Comparison of ENCODE assay signal across 1 cellular context in genomic region chr2:73736855-73737779, GRCh38.
TF ChIP-seq lines count a peak whose summit lies in the region.

Gene TPRKB (minus strand): TSS chr2:73737345. CDS start chr2:73734569, 2,776 bp downstream.

TF ChIP-seq in GM12878, 131 proteins besides CTCF, POLR2A, EP300 and RAD21 (continued from another document):
- TF ChIP-seq EGR1 (IDR thresholded peaks at IDR 0.05; ENCODE audit: borderline replicate concordance in 1 of 2, low read depth in 2 of 2, low read length in 2 of 2) (peak in 1 of 2 experiments; percentile 47; a peak in 1 of 3 replicates), MEF2A (IDR thresholded peaks at IDR 0.05; ENCODE audit: insufficient read depth, low read depth, low read length) (0 out of 2 replicates have a peak, but pooled peaks have one; percentile 24), KAT2A (conservative IDR thresholded peaks at IDR 0.05; ENCODE audit: control insufficient read depth, low read depth, low read length) (no peak), RELB (IDR thresholded peaks at IDR 0.05; ENCODE audit: low read depth) (peak; percentile 91), IKZF2 (IDR thresholded peaks at IDR 0.05) (no peak), MYB (IDR thresholded peaks at IDR 0.05; ENCODE audit: borderline replicate concordance, low read depth, low read length) (no peak), ESRRA (IDR thresholded peaks at IDR 0.05; ENCODE audit: low read length) (no peak), TBL1XR1 (IDR thresholded peaks at IDR 0.05; ENCODE audit: low read depth, low read length) (peak; percentile 59; the same call in 1 of the 2 replicates), STAT3 (IDR thresholded peaks at IDR 0.05; ENCODE audit: low read depth, low read length) (no peak), CREM (IDR thresholded peaks at IDR 0.05; ENCODE audit: low read depth) (peak; percentile 70), NFIC (IDR thresholded peaks at IDR 0.05; ENCODE audit: low read depth, low read length) (0 out of 2 replicates have a peak, but pooled peaks have one; percentile 15), KLF5 (IDR thresholded peaks at IDR 0.05; ENCODE audit: partially characterized antibody) (peak; percentile 71), ZBTB4 (CRISPR knock-in tag; IDR thresholded peaks at IDR 0.05) (no peak), E2F8 (IDR thresholded peaks at IDR 0.05; ENCODE audit: low read depth, partially characterized antibody) (peak; percentile 93), RELA (IDR thresholded peaks at IDR 0.05; ENCODE audit: borderline replicate concordance, partially characterized antibody) (peak; percentile 62), GATAD2B (conservative IDR thresholded peaks at IDR 0.05; ENCODE audit: low read depth) (peak; percentile 72; the same call in 1 of the 2 replicates), CHD1 (IDR thresholded peaks at IDR 0.05; ENCODE audit: low read depth, low read length) (no peak), RFX5 (IDR thresholded peaks at IDR 0.05; ENCODE audit: low read depth, low read length) (0 out of 2 replicates have a peak, but pooled peaks have one; percentile 12), PAX5 (IDR thresholded peaks at IDR 0.05; ENCODE audit: borderline replicate concordance, low read depth, low read length) (peak; percentile 57; the same call in 1 of the 2 replicates), ZNF217 (IDR thresholded peaks at IDR 0.05) (no peak), SMARCA5 (IDR thresholded peaks at IDR 0.05) (peak; percentile 33; the same call in 1 of the 2 replicates), LARP7 (IDR thresholded peaks at IDR 0.05) (peak; percentile 19; the same call in 1 of the 2 replicates), CREB1 (IDR thresholded peaks at IDR 0.05; ENCODE audit: low read depth) (peak; percentile 71), SREBF1 (IDR thresholded peaks at IDR 0.05; ENCODE audit: low read length) (peak; percentile 75), PRDM15 (CRISPR knock-in tag; IDR thresholded peaks at IDR 0.05) (no peak), ZNF622 (IDR thresholded peaks at IDR 0.05) (no peak), RBBP5 (conservative IDR thresholded peaks at IDR 0.05) (no peak), CBX3 (IDR thresholded peaks at IDR 0.05; ENCODE audit: borderline replicate concordance, low read depth) (no peak), NBN (IDR thresholded peaks at IDR 0.05) (peak; percentile 22; the same call in 1 of the 2 replicates), ZNF274 (IDR thresholded peaks at IDR 0.05; ENCODE audit: insufficient read depth, insufficient read length) (no peak), SRF (IDR thresholded peaks at IDR 0.05; ENCODE audit: low read depth in 2 of 2, low read length in 2 of 2) (peak in 1 of 2 experiments; percentile 31; a peak in 1 of 4 replicates), ZNF24 (IDR thresholded peaks at IDR 0.05) (no peak), HSF1 (IDR thresholded peaks at IDR 0.05; ENCODE audit: low read depth, low read length) (no peak), BHLHE40 (IDR thresholded peaks at IDR 0.05; ENCODE audit: borderline replicate concordance in 1 of 2, low read depth in 2 of 2, low read length in 1 of 2) (peak; percentile 15 to 49; a peak in 1 of 4 replicates), ETV6 (conservative IDR thresholded peaks at IDR 0.05 in 1 of 2, IDR thresholded peaks at IDR 0.05 in 1 of 2; ENCODE audit: borderline replicate concordance in 1 of 2, low read depth in 1 of 2) (peak in 1 of 2 experiments; percentile 94; a peak in 3 of 4 replicates), CUX1 (IDR thresholded peaks at IDR 0.05; ENCODE audit: insufficient replicate concordance, low read depth, low read length) (no peak)
- TF ChIP-seq, protein P1, sequence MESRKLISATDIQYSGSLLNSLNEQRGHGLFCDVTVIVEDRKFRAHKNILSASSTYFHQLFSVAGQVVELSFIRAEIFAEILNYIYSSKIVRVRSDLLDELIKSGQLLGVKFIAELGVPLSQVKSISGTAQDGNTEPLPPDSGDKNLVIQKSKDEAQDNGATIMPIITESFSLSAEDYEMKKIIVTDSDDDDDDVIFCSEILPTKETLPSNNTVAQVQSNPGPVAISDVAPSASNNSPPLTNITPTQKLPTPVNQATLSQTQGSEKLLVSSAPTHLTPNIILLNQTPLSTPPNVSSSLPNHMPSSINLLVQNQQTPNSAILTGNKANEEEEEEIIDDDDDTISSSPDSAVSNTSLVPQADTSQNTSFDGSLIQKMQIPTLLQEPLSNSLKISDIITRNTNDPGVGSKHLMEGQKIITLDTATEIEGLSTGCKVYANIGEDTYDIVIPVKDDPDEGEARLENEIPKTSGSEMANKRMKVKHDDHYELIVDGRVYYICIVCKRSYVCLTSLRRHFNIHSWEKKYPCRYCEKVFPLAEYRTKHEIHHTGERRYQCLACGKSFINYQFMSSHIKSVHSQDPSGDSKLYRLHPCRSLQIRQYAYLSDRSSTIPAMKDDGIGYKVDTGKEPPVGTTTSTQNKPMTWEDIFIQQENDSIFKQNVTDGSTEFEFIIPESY (IDR thresholded peaks at IDR 0.05): no peak
- TF ChIP-seq, protein P2, sequence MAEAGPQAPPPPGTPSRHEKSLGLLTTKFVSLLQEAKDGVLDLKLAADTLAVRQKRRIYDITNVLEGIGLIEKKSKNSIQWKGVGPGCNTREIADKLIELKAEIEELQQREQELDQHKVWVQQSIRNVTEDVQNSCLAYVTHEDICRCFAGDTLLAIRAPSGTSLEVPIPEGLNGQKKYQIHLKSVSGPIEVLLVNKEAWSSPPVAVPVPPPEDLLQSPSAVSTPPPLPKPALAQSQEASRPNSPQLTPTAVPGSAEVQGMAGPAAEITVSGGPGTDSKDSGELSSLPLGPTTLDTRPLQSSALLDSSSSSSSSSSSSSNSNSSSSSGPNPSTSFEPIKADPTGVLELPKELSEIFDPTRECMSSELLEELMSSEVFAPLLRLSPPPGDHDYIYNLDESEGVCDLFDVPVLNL (IDR thresholded peaks at IDR 0.05; ENCODE audit: low read depth, low read length): peak; percentile 88
